8 cellular contexts compared by ENCODE assay signal in genomic region chr14:22848391-22849164, GRCh38. TPM values are rescaled to one million over a fixed set of nuclear protein-coding genes. Genes with fewer than 3 reads are reported as not detected.
DNase-seq lines count a peak whose midpoint lies in the region; ATAC-seq, FAIRE-seq and TF ChIP-seq lines count a peak whose summit lies in the region.

No MANE protein-coding gene starts in this region.

- peaks cover 25% of the 10 kb centered on the region for H3K4me1 Mint-ChIP-seq in MCF 10A (ENCODE audit: insufficient read depth, unreplicated experiment)

- H3K4me2 ChIP-seq in keratinocyte (ENCODE audit: control insufficient read depth, extremely low read depth, insufficient read depth, low read depth, low read length), result peak overlapping the region; percentile 69
- no peak overlapping the region for H3K4me2 ChIP-seq in OCI-LY7 (ENCODE audit: low read length)

- dilution Hi-C loops in keratinocyte (cut with MboI; ENCODE audit: extremely low pct_ligation_motif_present, low sequenced_read_pairs), result no loop called here

- peak; percentile 67 for FAIRE-seq in keratinocyte (lab: Jason Lieb, UNC)

- no peaks in the 10 kb centered on the region for H3K27me3 Mint-ChIP-seq in MCF 10A (ENCODE audit: insufficient read depth, unreplicated experiment)

- no peak for ATAC-seq in HG03469 (IDR thresholded peaks at IDR 0.05; ENCODE audit: unreplicated experiment)

- TF ChIP-seq CTCF in HFF-Myc (IDR thresholded peaks at IDR 0.05; ENCODE audit: low read depth, low read length, missing control alignments), result no peak
- TF ChIP-seq CTCF in MCF 10A (IDR thresholded peaks at IDR 0.05; ENCODE audit: unreplicated experiment), result no peak
- TF ChIP-seq CTCF in keratinocyte (optimal IDR thresholded peaks at IDR 0.05 in 1 of 3, IDR thresholded peaks at IDR 0.05 in 1 of 3, conservative IDR thresholded peaks at IDR 0.05 in 1 of 3; ENCODE audit: extremely low read depth in 1 of 3, insufficient read depth in 2 of 3, low read length in 3 of 3), result no peak
- TF ChIP-seq CTCF in OCI-LY7 (conservative IDR thresholded peaks at IDR 0.05; ENCODE audit: low read length), result no peak

- intact Hi-C loops in MCF 10A (cut with micrococcal nuclease), result no loop called here
- intact Hi-C loops in OCI-LY7 (cut with micrococcal nuclease; ENCODE audit: unreplicated experiment), result no loop called here

- H3K9me1 ChIP-seq in keratinocyte (ENCODE audit: control insufficient read depth, extremely low read depth, insufficient read depth, low read length), result no peaks in the 10 kb centered on the region

- H3K9me2 ChIP-seq in OCI-LY7 (ENCODE audit: insufficient read depth, low read length), result no peaks in the 10 kb centered on the region

- H3K27me3 ChIP-seq in keratinocyte (ENCODE audit: control insufficient read depth, extremely low read depth, insufficient read depth, low read length) (no peaks in the 10 kb centered on the region), stomach smooth muscle (ENCODE audit: control insufficient read depth in 1 of 2, insufficient read depth in 2 of 2, low read length in 2 of 2) (no peaks in the 10 kb centered on the region)

- peak overlapping the region; percentile 20 for H3K27ac Mint-ChIP-seq in MCF 10A (ENCODE audit: low read depth, unreplicated experiment)

- CTCF ChIA-PET in MCF 10A (lab: Yijun Ruan, JAX), result interaction anchor here (0.5 to 11.5 kb wide), 13 partner anchors 12 to 1399 kb away, joined by 3 to 330 read pairs (median 3); partner anchors contain the start of genes LRP10, MMP14 and MRPL52
- CTCF ChIA-PET in OCI-LY7 (lab: Charles Lee; ENCODE audit: unreplicated experiment), result no interaction called here

- no TSS peak for BruUV-seq in MCF 10A (replicated peaks; lab: Mats Ljungman, UMichigan)
- BruUV-seq in OCI-LY7 (replicated peaks; lab: Mats Ljungman, UMichigan), result no TSS peak

- H3K79me2 ChIP-seq in keratinocyte (ENCODE audit: control insufficient read depth, insufficient read depth, low read length) (peaks cover 13% of the 10 kb centered on the region), OCI-LY7 (ENCODE audit: insufficient read depth, low read depth, low read length) (no peaks in the 10 kb centered on the region)

- H3K4me3 Mint-ChIP-seq in MCF 10A (ENCODE audit: unreplicated experiment), result no peak overlapping the region

- no peaks in the 10 kb centered on the region for H3K9me3 Mint-ChIP-seq in MCF 10A (ENCODE audit: unreplicated experiment)

- H3K4me3 ChIP-seq in HFF-Myc (replicated peaks; ENCODE audit: low read depth, low read length) (no peak overlapping the region), keratinocyte (ENCODE audit: control insufficient read depth in 2 of 3, extremely low read depth in 1 of 3, insufficient read depth in 2 of 3, low read depth in 1 of 3, low read length in 3 of 3) (peak overlapping the region in 1 of 3 experiments; percentile 18), stomach smooth muscle (ENCODE audit: low read length in 2 of 2) (peak overlapping the region; percentile 31 to 58), OCI-LY7 (ENCODE audit: low read depth, low read length, poor library complexity, severe bottlenecking) (no peak overlapping the region)

- peaks cover 77% of the 10 kb centered on the region for H3K4me1 ChIP-seq in keratinocyte (ENCODE audit: control insufficient read depth, extremely low read depth, insufficient read depth, low read length)
- H3K4me1 ChIP-seq in stomach smooth muscle (ENCODE audit: control insufficient read depth, insufficient read depth, low read length), result peaks cover 71% of the 10 kb centered on the region
- H3K4me1 ChIP-seq in OCI-LY7 (ENCODE audit: insufficient read depth, low read length, poor library complexity, severe bottlenecking), result peaks cover 17% of the 10 kb centered on the region

- DNase-seq in HFF-Myc (ENCODE audit: extremely low read depth, low read depth) (peak; percentile 88), MCF 10A (ENCODE audit: unreplicated experiment) (no peak), keratinocyte (ENCODE audit: low read depth, low spot score) (no peak), OCI-LY7 (ENCODE audit: low spot score) (no peak), cortex of kidney (lab: John Stamatoyannopoulos, UW) (no peak)
- no peak for DNase-seq in stimulated activated CD4-positive, alpha-beta T cell treated with anti-CD3 and anti-CD28 coated beads, Interleukin-2, amount 100 ng/mL, for 48 hours

- peaks cover 28 to 34% of the 10 kb centered on the region in 2 experiments for H3K36me3 ChIP-seq in keratinocyte (ENCODE audit: control insufficient read depth in 2 of 2, extremely low read depth in 1 of 2, insufficient read depth in 2 of 2, low read length in 2 of 2)
- peaks cover 24 to 25% of the 10 kb centered on the region in 2 donors for H3K36me3 ChIP-seq in stomach smooth muscle (ENCODE audit: control insufficient read depth in 2 of 2, insufficient read depth in 2 of 2, low read length in 2 of 2)
- H3K36me3 ChIP-seq in OCI-LY7 (ENCODE audit: insufficient read depth, low read length), result no peaks in the 10 kb centered on the region

- H3K9ac ChIP-seq in keratinocyte (ENCODE audit: control insufficient read depth, extremely low read depth, insufficient read depth, low read length), result peak overlapping the region; percentile 67
- peak overlapping the region; percentile 39 to 69 for H3K9ac ChIP-seq in stomach smooth muscle (ENCODE audit: low read length in 2 of 2)

- peak overlapping the region; percentile 84 for H3K27ac ChIP-seq in keratinocyte (ENCODE audit: control insufficient read depth, insufficient read depth, low read length)
- peak overlapping the region; percentile 88 for H3K27ac ChIP-seq in stomach smooth muscle (ENCODE audit: low read length)
- H3K27ac ChIP-seq in OCI-LY7 (ENCODE audit: low read depth, low read length, poor library complexity, severe bottlenecking), result no peak overlapping the region

- H2AFZ ChIP-seq in keratinocyte (ENCODE audit: control insufficient read depth, low read length) (no peak overlapping the region), OCI-LY7 (ENCODE audit: low read length) (no peak overlapping the region)

- peaks cover 36% of the 10 kb centered on the region for H3K36me3 Mint-ChIP-seq in MCF 10A (ENCODE audit: insufficient read depth, unreplicated experiment)

- POLR2A ChIA-PET in MCF 10A (lab: Yijun Ruan, JAX), result interaction anchor here (0.6 to 8.5 kb wide), 8 partner anchors 10 to 292 kb away, joined by 3 to 142 read pairs (median 4); partner anchors contain the start of genes LRP10, MMP14 and OXA1L
- POLR2A ChIA-PET in OCI-LY7 (lab: Charles Lee), result interaction anchor here (0.6 to 2.2 kb wide), 7 partner anchors 15 to 175 kb away, joined by 3 to 9 read pairs (median 3); partner anchors contain the start of gene MRPL52

- no peaks in the 10 kb centered on the region for H3K9me3 ChIP-seq in keratinocyte (ENCODE audit: control insufficient read depth, low read depth, low read length)
- H3K9me3 ChIP-seq in stomach smooth muscle (ENCODE audit: control insufficient read depth in 2 of 2, low read length in 2 of 2), result no peaks in the 10 kb centered on the region
- no peaks in the 10 kb centered on the region for H3K9me3 ChIP-seq in OCI-LY7 (ENCODE audit: low read length)

- H4K20me1 ChIP-seq in keratinocyte (ENCODE audit: control insufficient read depth, extremely low read depth, insufficient read depth, low read length) (no peaks in the 10 kb centered on the region), OCI-LY7 (ENCODE audit: insufficient read depth, low read length) (no peaks in the 10 kb centered on the region)

RNA-seq across cellular contexts. Expression of gene MMP14, which starts 12.2 kb away (rescaled TPM):
- total RNA-seq in MCF 10A (2022) (71.5 and 78.6 TPM in 2 replicates), OCI-LY7 (2022) (9.0 and 11.9 TPM in 2 replicates)
- 185 to 355 TPM (median 246 TPM) in 3 replicates for polyA plus RNA-seq in keratinocyte
- 38.1 TPM for polyA plus RNA-seq in keratinocyte (2011; ENCODE audit: low read depth)
- polyA plus RNA-seq in keratinocyte (2011; cell fraction: cytosol; rRNA removed), result 52.3 and 79.2 TPM in 2 replicates
- polyA plus RNA-seq in keratinocyte (2011; cell fraction: nucleus; rRNA removed), result 794 and 868 TPM in 2 replicates
- polyA plus RNA-seq in keratinocyte (2012; ENCODE audit: low replicate concordance), result 99.7 and 290 TPM in 2 replicates
- 235 to 587 TPM (median 267 TPM) in 3 replicates for polyA minus RNA-seq in keratinocyte
- 209 TPM for polyA minus RNA-seq in keratinocyte (2011; cell fraction: cytosol; rRNA and poly(A)+ RNA removed)
- 532 and 668 TPM in 2 replicates for polyA minus RNA-seq in keratinocyte (2011; cell fraction: nucleus; rRNA and poly(A)+ RNA removed)
- 2.8 TPM in 2 replicates for total RNA-seq in OCI-LY7 (2014; rRNA removed; shearing (Covaris generic))

RNA-seq across cellular contexts. Expression of gene MRPL52, which starts 18.9 kb away (rescaled TPM):
- total RNA-seq in MCF 10A (2022) (172 and 186 TPM in 2 replicates), OCI-LY7 (2022) (164 and 181 TPM in 2 replicates)
- 56.0 to 104 TPM (median 82.0 TPM) in 3 replicates for polyA plus RNA-seq in keratinocyte
- 181 TPM for polyA plus RNA-seq in keratinocyte (2011; ENCODE audit: low read depth)
- polyA plus RNA-seq in keratinocyte (2011; cell fraction: cytosol; rRNA removed), result 28.8 and 37.2 TPM in 2 replicates
- 24.4 and 31.9 TPM in 2 replicates for polyA plus RNA-seq in keratinocyte (2011; cell fraction: nucleus; rRNA removed)
- 93.4 and 197 TPM in 2 replicates for polyA plus RNA-seq in keratinocyte (2012; ENCODE audit: low replicate concordance)
- 8.2 to 15.9 TPM (median 12.9 TPM) in 3 replicates for polyA minus RNA-seq in keratinocyte
- polyA minus RNA-seq in keratinocyte (2011; cell fraction: cytosol; rRNA and poly(A)+ RNA removed), result 78.5 TPM
- 5.8 and 9.2 TPM in 2 replicates for polyA minus RNA-seq in keratinocyte (2011; cell fraction: nucleus; rRNA and poly(A)+ RNA removed)
- total RNA-seq in OCI-LY7 (2014; rRNA removed; shearing (Covaris generic)), result 100 and 126 TPM in 2 replicates

RNA-seq across cellular contexts. Expression of gene LRP10, which starts 23.0 kb away (rescaled TPM):
- 71.0 and 83.1 TPM in 2 replicates for total RNA-seq in MCF 10A (2022)
- polyA plus RNA-seq in keratinocyte, result 36.7 to 79.4 TPM (median 62.5 TPM) in 3 replicates
- 43.9 TPM for polyA plus RNA-seq in keratinocyte (2011; ENCODE audit: low read depth)
- 44.1 and 73.2 TPM in 2 replicates for polyA plus RNA-seq in keratinocyte (2011; cell fraction: cytosol; rRNA removed)
- 131 and 159 TPM in 2 replicates for polyA plus RNA-seq in keratinocyte (2011; cell fraction: nucleus; rRNA removed)
- polyA plus RNA-seq in keratinocyte (2012; ENCODE audit: low replicate concordance), result 95.0 and 106 TPM in 2 replicates
- polyA minus RNA-seq in keratinocyte, result 110 to 463 TPM (median 142 TPM) in 3 replicates
- polyA minus RNA-seq in keratinocyte (2011; cell fraction: cytosol; rRNA and poly(A)+ RNA removed), result 143 TPM
- polyA minus RNA-seq in keratinocyte (2011; cell fraction: nucleus; rRNA and poly(A)+ RNA removed), result 194 and 209 TPM in 2 replicates
- total RNA-seq in OCI-LY7 (2014; rRNA removed; shearing (Covaris generic)), result 19.0 and 25.5 TPM in 2 replicates
- 53.3 and 55.1 TPM in 2 replicates for total RNA-seq in OCI-LY7 (2022)

RNA-seq across cellular contexts. Expression of gene SLC7A7, which starts 33.3 kb away (rescaled TPM):
- total RNA-seq in MCF 10A (2022) (0.61 and 0.98 TPM in 2 replicates), OCI-LY7 (2022) (50.0 and 59.2 TPM in 2 replicates)
- 0.20 to 0.65 TPM (median 0.33 TPM) in 3 replicates for polyA plus RNA-seq in keratinocyte
- not detected for polyA plus RNA-seq in keratinocyte (2011; ENCODE audit: low read depth)
- polyA plus RNA-seq in keratinocyte (2011; cell fraction: cytosol; rRNA removed), result 0.13 and 0.22 TPM in 2 replicates
- polyA plus RNA-seq in keratinocyte (2011; cell fraction: nucleus; rRNA removed), result 0.73 and 0.95 TPM in 2 replicates
- polyA plus RNA-seq in keratinocyte (2012; ENCODE audit: low replicate concordance), result 0.30 and 0.34 TPM in 2 replicates
- 0.29 to 0.36 TPM in 2 of 3 replicates, not detected in the other for polyA minus RNA-seq in keratinocyte
- not detected for polyA minus RNA-seq in keratinocyte (2011; cell fraction: cytosol; rRNA and poly(A)+ RNA removed)
- 0.32 TPM in 1 of 2 replicates, not detected in the other for polyA minus RNA-seq in keratinocyte (2011; cell fraction: nucleus; rRNA and poly(A)+ RNA removed)
- total RNA-seq in OCI-LY7 (2014; rRNA removed; shearing (Covaris generic)), result 30.6 and 32.7 TPM in 2 replicates

RNA-seq across cellular contexts. Expression of gene REM2, which starts 34.4 kb away (rescaled TPM):
- 0.26 and 0.47 TPM in 2 replicates for total RNA-seq in MCF 10A (2022)
- 0.04 to 0.06 TPM (median 0.05 TPM) in 3 replicates for polyA plus RNA-seq in keratinocyte
- polyA plus RNA-seq in keratinocyte (2011; ENCODE audit: low read depth), result not detected
- polyA plus RNA-seq in keratinocyte (2011; cell fraction: cytosol; rRNA removed), result 0.06 TPM in 1 of 2 replicates, not detected in the other
- 0.20 and 0.25 TPM in 2 replicates for polyA plus RNA-seq in keratinocyte (2011; cell fraction: nucleus; rRNA removed)
- 0.87 TPM in 1 of 2 replicates, not detected in the other for polyA plus RNA-seq in keratinocyte (2012; ENCODE audit: low replicate concordance)
- not detected in 3 replicates for polyA minus RNA-seq in keratinocyte
- polyA minus RNA-seq in keratinocyte (2011; cell fraction: cytosol; rRNA and poly(A)+ RNA removed), result not detected
- polyA minus RNA-seq in keratinocyte (2011; cell fraction: nucleus; rRNA and poly(A)+ RNA removed), result 0.32 TPM in 1 of 2 replicates, not detected in the other
- total RNA-seq in OCI-LY7 (2014; rRNA removed; shearing (Covaris generic)), result 1.1 and 5.7 TPM in 2 replicates
- 1.5 and 2.1 TPM in 2 replicates for total RNA-seq in OCI-LY7 (2022)

Comparison
In these comparisons a context has a peak if more than half of its experiments do, and no peak if none do; other contexts are left out.
1. H3K4me3 ChIP-seq: peak in stomach smooth muscle (2 of 2); none in HFF-Myc (single experiment) and OCI-LY7 (single experiment).